ENCODE assay signal across 1 cellular context in the genomic region with DNA sequence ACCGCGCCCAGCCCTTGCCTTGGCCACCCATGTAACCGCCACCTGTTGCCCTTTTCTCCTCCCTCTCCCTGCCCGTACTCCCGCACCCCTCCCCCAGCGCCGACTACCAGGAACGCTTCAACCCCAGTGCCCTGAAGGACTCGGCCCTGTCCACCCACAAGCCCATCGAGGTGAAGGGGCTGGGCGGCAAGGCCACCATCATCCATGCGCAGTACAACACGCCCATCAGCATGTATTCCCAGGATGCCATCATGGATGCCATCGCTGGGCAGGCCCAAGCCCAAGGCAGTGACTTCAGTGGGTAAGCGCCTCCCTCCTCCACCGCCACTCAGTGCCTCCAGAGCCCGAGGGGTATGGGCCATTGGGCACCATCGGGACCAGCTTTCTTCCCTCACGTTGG.
TF ChIP-seq lines count a peak whose summit lies in the region.

No MANE protein-coding gene starts in this region.

TF ChIP-seq in HEK293, 187 proteins besides CTCF, POLR2A, EP300 and RAD21 (continued from another document):
- TF ChIP-seq ZNF518A (tag by site-specific recombination; conservative IDR thresholded peaks at IDR 0.05; ENCODE audit: low read depth) (no peak), ZNF624 (tag by site-specific recombination; IDR thresholded peaks at IDR 0.05) (no peak), ZFP37 (tag by site-specific recombination; IDR thresholded peaks at IDR 0.05) (no peak), ZNF639 (tag by site-specific recombination; IDR thresholded peaks at IDR 0.05) (no peak), HOXA7 (CRISPR knock-in tag; IDR thresholded peaks at IDR 0.05; ENCODE audit: borderline replicate concordance) (no peak), SCRT2 (tag by site-specific recombination; IDR thresholded peaks at IDR 0.05) (peak; percentile 80)
- TF ChIP-seq, protein P1, sequence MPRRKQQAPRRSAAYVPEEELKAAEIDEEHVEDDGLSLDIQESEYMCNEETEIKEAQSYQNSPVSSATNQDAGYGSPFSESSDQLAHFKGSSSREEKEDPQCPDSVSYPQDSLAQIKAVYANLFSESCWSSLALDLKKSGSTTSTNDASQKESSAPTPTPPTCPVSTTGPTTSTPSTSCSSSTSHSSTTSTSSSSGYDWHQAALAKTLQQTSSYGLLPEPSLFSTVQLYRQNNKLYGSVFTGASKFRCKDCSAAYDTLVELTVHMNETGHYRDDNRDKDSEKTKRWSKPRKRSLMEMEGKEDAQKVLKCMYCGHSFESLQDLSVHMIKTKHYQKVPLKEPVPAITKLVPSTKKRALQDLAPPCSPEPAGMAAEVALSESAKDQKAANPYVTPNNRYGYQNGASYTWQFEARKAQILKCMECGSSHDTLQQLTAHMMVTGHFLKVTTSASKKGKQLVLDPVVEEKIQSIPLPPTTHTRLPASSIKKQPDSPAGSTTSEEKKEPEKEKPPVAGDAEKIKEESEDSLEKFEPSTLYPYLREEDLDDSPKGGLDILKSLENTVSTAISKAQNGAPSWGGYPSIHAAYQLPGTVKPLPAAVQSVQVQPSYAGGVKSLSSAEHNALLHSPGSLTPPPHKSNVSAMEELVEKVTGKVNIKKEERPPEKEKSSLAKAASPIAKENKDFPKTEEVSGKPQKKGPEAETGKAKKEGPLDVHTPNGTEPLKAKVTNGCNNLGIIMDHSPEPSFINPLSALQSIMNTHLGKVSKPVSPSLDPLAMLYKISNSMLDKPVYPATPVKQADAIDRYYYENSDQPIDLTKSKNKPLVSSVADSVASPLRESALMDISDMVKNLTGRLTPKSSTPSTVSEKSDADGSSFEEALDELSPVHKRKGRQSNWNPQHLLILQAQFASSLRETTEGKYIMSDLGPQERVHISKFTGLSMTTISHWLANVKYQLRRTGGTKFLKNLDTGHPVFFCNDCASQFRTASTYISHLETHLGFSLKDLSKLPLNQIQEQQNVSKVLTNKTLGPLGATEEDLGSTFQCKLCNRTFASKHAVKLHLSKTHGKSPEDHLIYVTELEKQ (tag by site-specific recombination; IDR thresholded peaks at IDR 0.05; ENCODE audit: borderline replicate concordance), result no peak
